15 cellular contexts compared by ENCODE assay signal in genomic region chr13:104847863-104848262, GRCh38.
"Had no signal": no experiment of that assay in that cellular context is flagged by ENCODE, and none has a peak within 500 bp of the region (broad histone marks: within the 10 kb centered on the region; RNA-seq: fewer than 3 reads in every experiment).

No MANE protein-coding gene starts in this region.

- H3K4me2 ChIP-seq: neural progenitor cell had no signal

- FAIRE-seq: endometrium had no signal

- H3K27me3 ChIP-seq: esophagus squamous epithelium, neural progenitor cell, sigmoid colon, spleen, suprapubic skin had no signal

- H3K27ac ChIP-seq: esophagus squamous epithelium, lower lobe of right lung, neural progenitor cell, sigmoid colon, spleen, suprapubic skin had no signal

- H2AFZ ChIP-seq: neural progenitor cell had no signal

- H3K9me3 Mint-ChIP-seq: activated T-helper 17 cell treated with anti-CD3 and anti-CD28 coated beads, Interleukin-2, amount 50 U/mL, for 72 hours; neural progenitor cell; stimulated activated naive CD8-positive, alpha-beta T cell treated with anti-CD3 and anti-CD28 coated beads, Interleukin-15, Interleukin-2, amounts not matched to agents 100 ng/mL and 50 ng/mL, for 24 hours had no signal

- H3K4me1 Mint-ChIP-seq: activated T-helper 17 cell treated with anti-CD3 and anti-CD28 coated beads, Interleukin-2, amount 50 U/mL, for 72 hours; neural progenitor cell had no signal

- H3K4me3 Mint-ChIP-seq: activated T-helper 17 cell treated with anti-CD3 and anti-CD28 coated beads, Interleukin-2, amount 50 U/mL, for 72 hours; neural progenitor cell; stimulated activated naive CD8-positive, alpha-beta T cell treated with anti-CD3 and anti-CD28 coated beads, Interleukin-15, Interleukin-2, amounts not matched to agents 100 ng/mL and 50 ng/mL, for 24 hours had no signal

- H3K9me3 ChIP-seq: esophagus squamous epithelium, lower lobe of right lung, spleen, suprapubic skin had no signal

- H3K4me3 ChIP-seq: esophagus squamous epithelium, lower lobe of right lung, neural progenitor cell, sigmoid colon, spleen, suprapubic skin had no signal

- H3K4me1 ChIP-seq: esophagus squamous epithelium, lower lobe of right lung, neural progenitor cell, sigmoid colon, spleen, suprapubic skin had no signal

- H3K27ac Mint-ChIP-seq: activated T-helper 17 cell treated with anti-CD3 and anti-CD28 coated beads, Interleukin-2, amount 50 U/mL, for 72 hours; neural progenitor cell; stimulated activated naive CD8-positive, alpha-beta T cell treated with anti-CD3 and anti-CD28 coated beads, Interleukin-15, Interleukin-2, amounts not matched to agents 100 ng/mL and 50 ng/mL, for 24 hours had no signal

- H3K27me3 Mint-ChIP-seq: activated T-helper 17 cell treated with anti-CD3 and anti-CD28 coated beads, Interleukin-2, amount 50 U/mL, for 72 hours; stimulated activated naive CD8-positive, alpha-beta T cell treated with anti-CD3 and anti-CD28 coated beads, Interleukin-15, Interleukin-2, amounts not matched to agents 100 ng/mL and 50 ng/mL, for 24 hours had no signal

- H3K36me3 ChIP-seq: esophagus squamous epithelium, lower lobe of right lung, neural progenitor cell, sigmoid colon, spleen, suprapubic skin had no signal

- H3K36me3 Mint-ChIP-seq: neural progenitor cell had no signal

- DNase-seq: activated CD4-positive, alpha-beta T cell treated with anti-CD3 and anti-CD28 coated beads for 1 hour; activated CD4-positive, alpha-beta T cell treated with anti-CD3 and anti-CD28 coated beads, Interleukin-2, amount 50 U/mL, for 4 hours; activated naive CD4-positive, alpha-beta T cell treated with Interleukin-2 at 50 U/mL for 16 hours; anterior cingulate cortex; esophagus squamous epithelium; lower lobe of right lung; midbrain; sigmoid colon; spleen; trophoblast cell had no signal
